In genomic region chr14:101939771-101940170, GRCh38 we compare ENCODE assay signal across 25 cellular contexts.
"Had no signal": no experiment of that assay in that cellular context is flagged by ENCODE, and none has a peak within 500 bp of the region (broad histone marks: within the 10 kb centered on the region; RNA-seq: fewer than 3 reads in every experiment).

No MANE protein-coding gene starts in this region.

- ATAC-seq: mucosa of descending colon; natural killer cell treated with Interleukin-12 subunit alpha and Interleukin-12 subunit beta and Interleukin-15 and Interleukin-18, amount 100 ng/mL, for 72 hours; pancreas; right lobe of liver; stimulated activated effector memory CD8-positive, alpha-beta T cell treated with anti-CD3 and anti-CD28 coated beads, Interleukin-12 subunit alpha, Interleukin-12 subunit beta, amount 100 ng/mL, for 72 hours had no signal

- H3K9me3 ChIP-seq: colonic mucosa, esophagus squamous epithelium, mucosa of descending colon, neutrophil, pancreas, right lobe of liver, thoracic aorta, tibial nerve, vagina had no signal

- H3K9me3 Mint-ChIP-seq: dendritic cell treated with granulocyte-macrophage colony-stimulating factor and Interleukin-4, amounts not matched to agents 40 ng/mL and 50 ng/mL, for 4 days; mesothelial cell of epicardium; natural killer cell treated with Interleukin-12 subunit alpha and Interleukin-12 subunit beta and Interleukin-15 and Interleukin-18, amount 100 ng/mL, for 72 hours; neural crest cell; stimulated activated effector memory CD8-positive, alpha-beta T cell treated with anti-CD3 and anti-CD28 coated beads, Interleukin-12 subunit alpha, Interleukin-12 subunit beta, amount 100 ng/mL, for 72 hours had no signal

- H3K27ac ChIP-seq: colonic mucosa, esophagus squamous epithelium, neutrophil, pancreas, right lobe of liver, thoracic aorta, tibial nerve, vagina had no signal

- H3K27ac Mint-ChIP-seq: mesothelial cell of epicardium; naive B cell; natural killer cell treated with Interleukin-12 subunit alpha and Interleukin-12 subunit beta and Interleukin-15 and Interleukin-18, amount 100 ng/mL, for 72 hours; progenitor cell of endocrine pancreas; stimulated activated effector memory CD8-positive, alpha-beta T cell treated with anti-CD3 and anti-CD28 coated beads, Interleukin-12 subunit alpha, Interleukin-12 subunit beta, amount 100 ng/mL, for 72 hours had no signal

- H3K4me3 Mint-ChIP-seq: dendritic cell treated with granulocyte-macrophage colony-stimulating factor and Interleukin-4, amounts not matched to agents 40 ng/mL and 50 ng/mL, for 4 days; immature natural killer cell; mesothelial cell of epicardium; natural killer cell treated with Interleukin-12 subunit alpha and Interleukin-12 subunit beta and Interleukin-15 and Interleukin-18, amount 100 ng/mL, for 72 hours; neural crest cell; stimulated activated effector memory CD8-positive, alpha-beta T cell treated with anti-CD3 and anti-CD28 coated beads, Interleukin-12 subunit alpha, Interleukin-12 subunit beta, amount 100 ng/mL, for 72 hours had no signal

- H3K4me1 Mint-ChIP-seq: immature natural killer cell, mesothelial cell of epicardium, naive B cell, neural crest cell had no signal

- H3K4me1 ChIP-seq: colonic mucosa, esophagus squamous epithelium, pancreas, right lobe of liver, tibial nerve, vagina had no signal

- H3K4me3 ChIP-seq: colonic mucosa, esophagus squamous epithelium, mucosa of descending colon, pancreas, right lobe of liver, thoracic aorta, tibial nerve, vagina had no signal

- H3K36me3 ChIP-seq: colonic mucosa, esophagus squamous epithelium, neutrophil, pancreas, right lobe of liver, thoracic aorta, tibial nerve, vagina had no signal

- H3K27me3 ChIP-seq: colonic mucosa, pancreas, right lobe of liver, vagina had no signal

- DNase-seq: colonic mucosa; effector memory CD4-positive, alpha-beta T cell; esophagus squamous epithelium; foreskin melanocyte; hypothalamus; immature natural killer cell; islet precursor cell; mesenchymal stem cell; mucosa of descending colon; naive B cell; right lobe of liver; stimulated activated CD4-positive, alpha-beta T cell treated with anti-CD3 and anti-CD28 coated beads, Interleukin-2, amount 100 ng/mL, for 24 hours; stimulated activated CD4-positive, alpha-beta T cell treated with anti-CD3 and anti-CD28 coated beads, Interleukin-4, amount 100 ng/mL, for 24 hours; stimulated activated naive CD4-positive, alpha-beta T cell treated with Interleukin-2 at 50 U/mL for 16 hours had no signal
